In the genomic region with DNA sequence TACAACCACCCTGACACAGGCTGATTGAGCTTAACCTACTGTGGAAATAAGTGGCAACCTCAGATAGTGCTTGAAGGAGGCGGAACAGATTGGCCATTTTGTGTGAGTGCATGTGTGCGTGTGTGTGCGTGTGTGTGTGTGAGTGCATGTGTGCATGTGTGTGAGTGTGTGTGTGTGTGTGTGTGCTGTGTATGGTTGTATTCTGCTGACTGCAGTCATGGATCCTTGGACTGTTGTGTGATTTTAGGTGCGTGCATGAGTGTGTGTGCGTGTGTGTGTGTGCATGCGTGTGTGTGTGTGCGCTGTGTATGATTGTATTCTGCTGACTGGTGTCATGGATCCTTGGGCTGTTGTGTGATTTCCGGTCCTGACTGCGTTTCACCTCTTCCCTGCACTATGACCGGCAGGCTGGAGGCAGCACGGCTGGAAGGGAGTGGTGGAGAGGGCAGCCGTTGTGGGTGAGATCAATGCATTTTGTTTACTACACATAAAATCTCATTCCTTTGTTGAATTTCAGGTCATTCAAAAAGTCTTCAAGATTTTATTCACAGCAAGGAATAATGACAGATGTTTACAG, we compare ENCODE assay signal across 1 cellular context.
TF ChIP-seq lines count a peak whose summit lies in the region.

No MANE protein-coding gene starts in this region.

TF ChIP-seq in H1, 55 proteins besides CTCF, POLR2A, EP300 and RAD21:
- TF ChIP-seq SRF (IDR thresholded peaks at IDR 0.05; ENCODE audit: low read depth, low read length) (no peak), CHD2 (IDR thresholded peaks at IDR 0.05; ENCODE audit: low read length) (no peak), ZNF274 (IDR thresholded peaks at IDR 0.05; ENCODE audit: borderline replicate concordance, extremely low read depth, low read length) (no peak), SIX5 (IDR thresholded peaks at IDR 0.05; ENCODE audit: low read depth, low read length) (no peak), RBBP5 (IDR thresholded peaks at IDR 0.05; ENCODE audit: borderline replicate concordance, low read depth, low read length) (no peak), RNF2 (IDR thresholded peaks at IDR 0.05; ENCODE audit: borderline replicate concordance, low read depth, low read length, missing control alignments, poor library complexity, severe bottlenecking) (no peak), NANOG (IDR thresholded peaks at IDR 0.05; ENCODE audit: insufficient read depth, low read depth, low read length, poor library complexity, severe bottlenecking) (no peak), TBP (IDR thresholded peaks at IDR 0.05; ENCODE audit: low read depth, low read length) (no peak), GTF2F1 (IDR thresholded peaks at IDR 0.05; ENCODE audit: borderline replicate concordance, low read depth, low read length) (no peak), BCL11A (IDR thresholded peaks at IDR 0.05; ENCODE audit: low read depth in 2 of 2, low read length in 2 of 2) (no peak), TCF12 (IDR thresholded peaks at IDR 0.05; ENCODE audit: low read depth, low read length) (no peak), BRCA1 (IDR thresholded peaks at IDR 0.05; ENCODE audit: low read depth, low read length) (no peak), EGR1 (IDR thresholded peaks at IDR 0.05; ENCODE audit: borderline replicate concordance, low read depth, low read length) (no peak)
- TF ChIP-seq, protein P1, sequence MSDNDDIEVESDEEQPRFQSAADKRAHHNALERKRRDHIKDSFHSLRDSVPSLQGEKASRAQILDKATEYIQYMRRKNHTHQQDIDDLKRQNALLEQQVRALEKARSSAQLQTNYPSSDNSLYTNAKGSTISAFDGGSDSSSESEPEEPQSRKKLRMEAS (IDR thresholded peaks at IDR 0.05): no peak
- TF ChIP-seq, protein P2, sequence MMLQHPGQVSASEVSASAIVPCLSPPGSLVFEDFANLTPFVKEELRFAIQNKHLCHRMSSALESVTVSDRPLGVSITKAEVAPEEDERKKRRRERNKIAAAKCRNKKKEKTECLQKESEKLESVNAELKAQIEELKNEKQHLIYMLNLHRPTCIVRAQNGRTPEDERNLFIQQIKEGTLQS (IDR thresholded peaks at IDR 0.05; ENCODE audit: insufficient read depth, low read depth, low read length): no peak
